ENCODE assay signal across 11 cellular contexts in the genomic region with DNA sequence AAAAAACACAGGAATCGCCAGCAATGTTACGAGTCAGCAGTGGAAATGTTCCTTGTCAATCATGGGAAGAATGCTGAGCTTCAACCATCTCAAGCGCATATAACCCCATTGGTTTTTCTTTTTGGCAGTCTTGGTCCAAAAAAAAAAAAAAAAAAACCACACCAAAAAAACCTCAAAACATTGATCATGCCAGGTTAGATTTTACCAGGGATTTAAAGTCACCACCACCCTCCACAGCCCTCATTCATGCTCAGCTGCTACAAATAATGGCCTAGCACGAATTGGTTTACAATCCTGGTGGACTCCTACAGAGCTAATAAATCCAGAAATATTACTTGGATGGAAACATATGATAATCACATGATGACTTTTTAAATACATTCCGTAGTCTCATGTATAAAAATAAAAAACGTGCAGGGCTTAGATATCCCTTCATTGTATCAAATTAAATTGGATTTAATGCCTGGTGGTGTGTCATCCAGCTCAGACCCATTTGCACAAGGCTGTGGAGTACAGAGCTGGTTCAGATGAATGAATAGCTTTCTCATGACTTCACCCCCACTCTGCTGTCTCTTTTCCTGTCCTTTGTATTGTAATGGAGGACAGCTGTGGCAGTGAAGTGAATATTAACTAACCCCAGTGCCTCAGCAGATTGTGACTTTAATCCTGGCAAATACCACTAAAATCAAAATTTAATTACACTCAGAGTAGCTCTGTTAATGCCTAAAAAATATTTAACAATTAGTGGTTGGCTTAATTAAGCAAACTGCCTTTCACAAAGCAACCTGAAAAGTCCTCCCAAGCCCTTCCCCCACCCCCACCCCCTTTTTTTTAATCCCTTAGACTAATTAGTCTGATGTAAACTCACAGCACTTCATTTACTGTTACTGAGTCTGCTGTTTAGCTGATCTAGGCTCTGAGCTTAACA.
DNase-seq lines count a peak whose midpoint lies in the region; ATAC-seq and TF ChIP-seq lines count a peak whose summit lies in the region.
"Had no signal": no experiment of that assay in that cellular context is flagged by ENCODE, and none has a peak within 500 bp of the region (broad histone marks: within the 10 kb centered on the region; RNA-seq: fewer than 3 reads in every experiment).

No MANE protein-coding gene starts in this region.

- H3K4me1 Mint-ChIP-seq in nephron progenitor cell: peaks cover 64% of the 10 kb centered on the region
- no peaks in the 10 kb centered on the region for H3K4me1 Mint-ChIP-seq in T-helper 17 cell
- H3K4me1 Mint-ChIP-seq: activated CD4-positive, alpha-beta T cell treated with anti-CD3 and anti-CD28 coated beads, Interleukin-2, amount 10 ng/mL, durations not matched to agents 7 days and 5 days had no signal

- no peak for ATAC-seq in GM18868 (IDR thresholded peaks at IDR 0.05; ENCODE audit: unreplicated experiment)
- no peak for ATAC-seq in T-helper 17 cell

- peaks cover 5% of the 10 kb centered on the region for H3K36me3 Mint-ChIP-seq in nephron progenitor cell (ENCODE audit: low read depth)
- H3K36me3 Mint-ChIP-seq in T-helper 17 cell (ENCODE audit: low read depth): no peaks in the 10 kb centered on the region

- DNase-seq in Daoy (ENCODE audit: low read depth) (peak; percentile 62), NCI-H2081 treated with DMSO at 0.1 percent for 48 hours (lab: John Stamatoyannopoulos, UW) (peak; percentile 32), ecto neural progenitor cell (ENCODE audit: low spot score) (peak; percentile 48), nephron progenitor cell (no peak), T-helper 17 cell (no peak), AML-193 (lab: John Stamatoyannopoulos, UW) (no peak), GF-D8 (lab: John Stamatoyannopoulos, UW) (no peak)
- DNase-seq: activated CD4-positive, alpha-beta T cell treated with anti-CD3 and anti-CD28 coated beads, Interleukin-2, amount 10 ng/mL, durations not matched to agents 7 days and 5 days; stimulated activated CD4-positive, alpha-beta T cell treated with anti-CD3 and anti-CD28 coated beads, Interleukin-2, amount 100 ng/mL, for 48 hours had no signal

- no peak for TF ChIP-seq CTCF in nephron progenitor cell (IDR thresholded peaks at IDR 0.05)

- no peaks in the 10 kb centered on the region for H3K9me3 ChIP-seq in T-helper 17 cell (ENCODE audit: control insufficient read depth, low read length, poor library complexity, severe bottlenecking)
- H3K9me3 ChIP-seq: esophagus muscularis mucosa had no signal

- H3K27ac Mint-ChIP-seq in nephron progenitor cell (peak overlapping the region; percentile 91), T-helper 17 cell (no peak overlapping the region)
- H3K27ac Mint-ChIP-seq: activated CD4-positive, alpha-beta T cell treated with anti-CD3 and anti-CD28 coated beads, Interleukin-2, amount 10 ng/mL, durations not matched to agents 7 days and 5 days had no signal

- H3K27me3 Mint-ChIP-seq in nephron progenitor cell (ENCODE audit: low read depth, poor library complexity) (no peaks in the 10 kb centered on the region), T-helper 17 cell (no peaks in the 10 kb centered on the region)
- H3K27me3 Mint-ChIP-seq: activated CD4-positive, alpha-beta T cell treated with anti-CD3 and anti-CD28 coated beads, Interleukin-2, amount 10 ng/mL, durations not matched to agents 7 days and 5 days had no signal

- no peak overlapping the region for H3K4me3 Mint-ChIP-seq in nephron progenitor cell
- no peak overlapping the region for H3K4me3 Mint-ChIP-seq in T-helper 17 cell
- H3K4me3 Mint-ChIP-seq: activated CD4-positive, alpha-beta T cell treated with anti-CD3 and anti-CD28 coated beads, Interleukin-2, amount 10 ng/mL, durations not matched to agents 7 days and 5 days had no signal

- peaks cover 8% of the 10 kb centered on the region for H3K9me3 Mint-ChIP-seq in nephron progenitor cell
- H3K9me3 Mint-ChIP-seq: activated CD4-positive, alpha-beta T cell treated with anti-CD3 and anti-CD28 coated beads, Interleukin-2, amount 10 ng/mL, durations not matched to agents 7 days and 5 days had no signal

Comparison
In these comparisons a context has a peak if more than half of its experiments do, and no peak if none do; other contexts are left out.
1. DNase-seq: peak in Daoy (single experiment), NCI-H2081 treated with DMSO at 0.1 percent for 48 hours (single experiment) and ecto neural progenitor cell (single experiment); none in nephron progenitor cell (single experiment), T-helper 17 cell (0 of 3), AML-193 (0 of 2) and GF-D8 (single experiment).